Comparison of ENCODE assay signal across 17 cellular contexts in genomic region chr9:100739666-100740065, GRCh38.
DNase-seq lines count a peak whose midpoint lies in the region; ATAC-seq and TF ChIP-seq lines count a peak whose summit lies in the region.
"Had no signal": no experiment of that assay in that cellular context is flagged by ENCODE, and none has a peak within 500 bp of the region (broad histone marks: within the 10 kb centered on the region; RNA-seq: fewer than 3 reads in every experiment).

No MANE protein-coding gene starts in this region.

- H3K9ac ChIP-seq in mesendoderm (ENCODE audit: low read length), result no peak overlapping the region

- H2BK5ac ChIP-seq in mesendoderm (ENCODE audit: low read length), result no peak overlapping the region

- POLR2A ChIA-PET in PC-9 (lab: Charles Lee; ENCODE audit: unreplicated experiment), result no interaction called here

- no peak overlapping the region for H3K56ac ChIP-seq in mesendoderm (ENCODE audit: low read length)

- H3K4me3 Mint-ChIP-seq in GM23338, result no peak overlapping the region
- H3K4me3 Mint-ChIP-seq in effector memory CD8-positive, alpha-beta T cell, result no peak overlapping the region
- H3K4me3 Mint-ChIP-seq: CD4-positive, alpha-beta memory T cell had no signal

- ATAC-seq in GM23338, result peak; percentile 35; the same call in 1 of the 3 replicates
- no peak for ATAC-seq in effector memory CD8-positive, alpha-beta T cell (replicated peaks)

- H3K36me3 ChIP-seq in GM23338 (ENCODE audit: insufficient read depth) (no peaks in the 10 kb centered on the region), PC-9 (ENCODE audit: low read depth) (no peaks in the 10 kb centered on the region), mesendoderm (ENCODE audit: control insufficient read depth, insufficient read depth, low read length) (no peaks in the 10 kb centered on the region)

- H3K9me2 ChIP-seq in GM23338 (ENCODE audit: insufficient read depth) (no peaks in the 10 kb centered on the region), PC-9 (ENCODE audit: insufficient read depth) (no peaks in the 10 kb centered on the region)

- no peak overlapping the region for H3K4me2 ChIP-seq in GM23338
- peak overlapping the region; percentile 27; the same call in 1 of the 2 replicates for H3K4me2 ChIP-seq in PC-9
- H3K4me2 ChIP-seq in mesendoderm (ENCODE audit: low read length), result no peak overlapping the region

- peaks cover 3% of the 10 kb centered on the region for H3K27me3 Mint-ChIP-seq in GM23338 (ENCODE audit: insufficient read depth, low read depth, poor library complexity)
- no peaks in the 10 kb centered on the region for H3K27me3 Mint-ChIP-seq in effector memory CD8-positive, alpha-beta T cell
- H3K27me3 Mint-ChIP-seq: CD4-positive, alpha-beta memory T cell had no signal

- H3K79me2 ChIP-seq in GM23338 (replicated peaks; ENCODE audit: insufficient read depth) (no peaks in the 10 kb centered on the region), PC-9 (ENCODE audit: low read depth) (no peaks in the 10 kb centered on the region), mesendoderm (ENCODE audit: control insufficient read depth, insufficient read depth, low read length) (no peaks in the 10 kb centered on the region)

- peak overlapping the region; percentile 24 for H2AFZ ChIP-seq in GM23338
- 0 out of 2 replicates have a peak overlapping the region, but pooled peaks have one; percentile 42 for H2AFZ ChIP-seq in PC-9

- CTCF ChIA-PET in PC-9 (lab: Charles Lee), result no interaction called here

- H3K27ac Mint-ChIP-seq in GM23338, result peak overlapping the region; percentile 45; the same call in 1 of the 2 replicates
- no peak overlapping the region for H3K27ac Mint-ChIP-seq in effector memory CD8-positive, alpha-beta T cell
- H3K27ac Mint-ChIP-seq: CD4-positive, alpha-beta memory T cell had no signal

- H3K27ac ChIP-seq in GM23338 (ENCODE audit: low read depth) (no peak overlapping the region), PC-9 (no peak overlapping the region), epithelial cell of prostate (peak overlapping the region; percentile 40), mesendoderm (ENCODE audit: low read depth, low read length) (no peak overlapping the region)

- intact Hi-C loops in PC-9 (cut with micrococcal nuclease; ENCODE audit: unreplicated experiment), result no loop called here

- no peaks in the 10 kb centered on the region for H3K9me3 ChIP-seq in PC-9 (ENCODE audit: insufficient read depth, low read depth)

- no peaks in the 10 kb centered on the region for H3F3A ChIP-seq in GM23338 (replicated peaks; ENCODE audit: low read depth)
- no peaks in the 10 kb centered on the region for H3F3A ChIP-seq in PC-9 (ENCODE audit: insufficient read depth, low read depth)

- no peaks in the 10 kb centered on the region; the same call in 2 of the 3 replicates for H3K36me3 Mint-ChIP-seq in GM23338 (ENCODE audit: low read depth)
- no peaks in the 10 kb centered on the region for H3K36me3 Mint-ChIP-seq in effector memory CD8-positive, alpha-beta T cell (ENCODE audit: insufficient read depth)
- H3K36me3 Mint-ChIP-seq: CD4-positive, alpha-beta memory T cell had no signal

- H3K4me1 ChIP-seq in GM23338 (ENCODE audit: insufficient read depth) (peaks cover 16% of the 10 kb centered on the region), PC-9 (replicated peaks; ENCODE audit: insufficient read depth) (0 out of 2 replicates have a peak, but pooled peaks cover 8% of the 10 kb centered on the region), mesendoderm (ENCODE audit: control insufficient read depth, low read depth, low read length) (no peaks in the 10 kb centered on the region)

- H3K4me1 Mint-ChIP-seq in GM23338, result peaks cover 19% of the 10 kb centered on the region
- H3K4me1 Mint-ChIP-seq in effector memory CD8-positive, alpha-beta T cell (ENCODE audit: low read depth in 2 of 2), result no peaks in the 10 kb centered on the region
- H3K4me1 Mint-ChIP-seq: CD4-positive, alpha-beta memory T cell had no signal

- H2AK5ac ChIP-seq in mesendoderm (ENCODE audit: low read length), result no peak overlapping the region

- TF ChIP-seq CTCF in GM23338 (conservative IDR thresholded peaks at IDR 0.05; ENCODE audit: low read depth in 2 of 2), result no peak
- TF ChIP-seq CTCF in PC-9 (conservative IDR thresholded peaks at IDR 0.05), result no peak

- H2BK120ac ChIP-seq in mesendoderm (ENCODE audit: low read depth, low read length), result no peak overlapping the region

- no peaks in the 10 kb centered on the region for H3K79me1 ChIP-seq in mesendoderm (ENCODE audit: low read length)

- H4K8ac ChIP-seq in mesendoderm (ENCODE audit: low read depth, low read length), result no peak overlapping the region

- H3K18ac ChIP-seq in mesendoderm (ENCODE audit: low read length), result no peak overlapping the region

- H4K20me1 ChIP-seq in GM23338 (replicated peaks; ENCODE audit: insufficient read depth), result no peaks in the 10 kb centered on the region
- no peaks in the 10 kb centered on the region for H4K20me1 ChIP-seq in PC-9 (ENCODE audit: insufficient read depth)

- H3K9me3 Mint-ChIP-seq in GM23338, result peaks cover 9% of the 10 kb centered on the region
- peaks cover 8 to 42% of the 10 kb centered on the region in 2 donors for H3K9me3 Mint-ChIP-seq in effector memory CD8-positive, alpha-beta T cell

- no peak overlapping the region for H3K23ac ChIP-seq in mesendoderm (ENCODE audit: low read length)

- H3K4me3 ChIP-seq in GM23338, result no peak overlapping the region
- H3K4me3 ChIP-seq in PC-9, result no peak overlapping the region
- H3K4me3 ChIP-seq in mesendoderm (ENCODE audit: low read length), result no peak overlapping the region

- H3K4ac ChIP-seq in mesendoderm (ENCODE audit: low read depth, low read length), result no peak overlapping the region

- no CpG with 5 or more reads among the region's 5 CpGs for WGBS in mesendoderm (ENCODE audit: extremely low coverage, insufficient coverage, low lambda C conversion rate)

- BruUV-seq in PC-9 (replicated peaks; lab: Mats Ljungman, UMichigan), result no TSS peak

- no peaks in the 10 kb centered on the region for H3K27me3 ChIP-seq in GM23338 (ENCODE audit: insufficient read depth)
- no peaks in the 10 kb centered on the region for H3K27me3 ChIP-seq in PC-9 (ENCODE audit: insufficient read depth, low read depth)
- no peaks in the 10 kb centered on the region for H3K27me3 ChIP-seq in mesendoderm (ENCODE audit: insufficient read depth, low read length, poor library complexity)

- H2BK15ac ChIP-seq in mesendoderm (replicated peaks; ENCODE audit: low read depth), result no peak overlapping the region

- DNase-seq in GM23338 (ENCODE audit: low spot score) (no peak), PC-9 (peak; percentile 29 to 54), epithelial cell of prostate (ENCODE audit: low read depth, low spot score) (peak; percentile 85), mesendoderm (peak; percentile 19), T-helper 2 cell (no peak), COLO668 (lab: John Stamatoyannopoulos, UW; ENCODE audit: unreplicated experiment) (no peak), DMS79 (lab: John Stamatoyannopoulos, UW) (no peak)
- no peak for DNase-seq in effector memory CD8-positive, alpha-beta T cell
- DNase-seq: ACHN; CD4-positive, alpha-beta memory T cell; KG1; MM.1S; NCI-H1105; NCI-H187 treated with DMSO at 0.1 percent for 48 hours; NCI-H2171; NCI-H446 treated with DMSO at 0.1 percent for 48 hours; SHP77 treated with DMSO at 0.1 percent for 48 hours had no signal

- no peak overlapping the region for H4K5ac ChIP-seq in mesendoderm (ENCODE audit: low read length)

TF ChIP-seq in GM23338, 12 proteins besides CTCF, POLR2A, EP300 and RAD21 (continues in another document):
- TF ChIP-seq ZNF114 (CRISPR knock-in tag; IDR thresholded peaks at IDR 0.05) (no peak), JUNB (IDR thresholded peaks at IDR 0.05; ENCODE audit: unreplicated experiment) (no peak), NANOG (IDR thresholded peaks at IDR 0.05; ENCODE audit: borderline replicate concordance) (no peak), POLR2AphosphoS5 (IDR thresholded peaks at IDR 0.05; ENCODE audit: low read depth) (no peak), REST (IDR thresholded peaks at IDR 0.05; ENCODE audit: unreplicated experiment) (no peak)

Comparison
In these comparisons a context has a peak if more than half of its experiments do, and no peak if none do; other contexts are left out.
1. DNase-seq: peak in PC-9 (2 of 2), epithelial cell of prostate (single experiment) and mesendoderm (single experiment); none in GM23338 (single experiment), T-helper 2 cell (0 of 5), COLO668 (single experiment), effector memory CD8-positive, alpha-beta T cell (0 of 3) and DMS79 (single experiment).